Comparison of ENCODE assay signal across 1 cellular context in the genomic region with DNA sequence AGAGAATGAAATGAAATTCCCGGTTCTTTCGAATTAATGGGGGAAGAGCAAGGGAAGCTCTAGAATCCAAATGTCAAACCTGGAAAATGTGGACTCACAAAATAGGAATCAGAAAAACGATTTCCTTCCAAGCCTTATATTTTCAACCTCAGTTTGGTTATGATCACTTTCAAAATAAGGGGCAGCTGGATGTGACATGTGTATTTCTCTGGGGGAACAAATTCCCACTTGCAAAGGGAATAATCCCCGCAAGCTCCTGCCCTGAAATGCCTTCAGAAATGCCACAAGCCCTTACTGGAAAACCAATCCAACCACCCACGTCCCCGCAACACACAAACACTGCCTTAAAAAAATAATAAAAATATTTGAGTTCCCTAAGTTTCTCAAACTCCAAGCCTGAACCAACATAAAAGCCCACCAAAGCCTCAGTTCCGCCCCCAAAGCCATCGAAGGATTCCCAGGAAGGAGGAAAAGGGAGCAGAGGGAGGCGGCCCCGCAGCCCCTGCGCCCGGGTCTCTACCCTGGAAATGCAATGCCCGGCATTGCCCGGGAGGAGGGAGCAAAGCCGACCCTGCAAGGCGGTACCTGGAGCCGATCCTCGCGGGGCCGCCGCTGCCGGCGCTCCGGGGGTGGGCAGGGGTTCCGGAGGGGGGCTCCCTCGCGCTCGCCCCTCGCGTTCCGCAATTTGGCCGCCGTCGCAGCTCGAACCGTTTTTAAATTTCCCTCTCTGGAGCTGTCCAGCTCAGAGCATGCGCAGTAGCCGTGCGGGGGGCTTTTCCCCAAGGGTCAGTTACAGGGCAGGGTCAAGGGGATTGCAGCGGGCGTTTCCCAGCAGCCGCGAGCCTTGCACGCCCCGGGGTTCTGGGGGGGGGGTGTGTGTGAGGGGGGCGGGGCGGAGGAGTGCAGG.
TF ChIP-seq lines count a peak whose summit lies in the region.

A gene with protein sequence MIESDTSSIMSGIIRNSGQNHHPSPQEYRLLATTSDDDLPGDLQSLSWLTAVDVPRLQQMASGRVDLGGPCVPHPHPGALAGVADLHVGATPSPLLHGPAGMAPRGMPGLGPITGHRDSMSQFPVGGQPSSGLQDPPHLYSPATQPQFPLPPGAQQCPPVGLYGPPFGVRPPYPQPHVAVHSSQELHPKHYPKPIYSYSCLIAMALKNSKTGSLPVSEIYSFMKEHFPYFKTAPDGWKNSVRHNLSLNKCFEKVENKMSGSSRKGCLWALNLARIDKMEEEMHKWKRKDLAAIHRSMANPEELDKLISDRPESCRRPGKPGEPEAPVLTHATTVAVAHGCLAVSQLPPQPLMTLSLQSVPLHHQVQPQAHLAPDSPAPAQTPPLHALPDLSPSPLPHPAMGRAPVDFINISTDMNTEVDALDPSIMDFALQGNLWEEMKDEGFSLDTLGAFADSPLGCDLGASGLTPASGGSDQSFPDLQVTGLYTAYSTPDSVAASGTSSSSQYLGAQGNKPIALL (minus strand): TSS at position 751 of the 907 bp plus-strand sequence. CDS start 963 bp downstream, outside the sequence.

TF ChIP-seq in liver, 16 proteins besides CTCF, POLR2A, EP300 and RAD21 (continued from another document):
- TF ChIP-seq GABPA (IDR thresholded peaks at IDR 0.05 in 1 of 2, conservative IDR thresholded peaks at IDR 0.05 in 1 of 2): no peak
- no peak for TF ChIP-seq YY1 (IDR thresholded peaks at IDR 0.05)
- TF ChIP-seq FOXA1 (IDR thresholded peaks at IDR 0.05): no peak
- no peak for TF ChIP-seq JUND (IDR thresholded peaks at IDR 0.05)
- no peak for TF ChIP-seq HNF4A (conservative IDR thresholded peaks at IDR 0.05)
- TF ChIP-seq, protein P1, sequence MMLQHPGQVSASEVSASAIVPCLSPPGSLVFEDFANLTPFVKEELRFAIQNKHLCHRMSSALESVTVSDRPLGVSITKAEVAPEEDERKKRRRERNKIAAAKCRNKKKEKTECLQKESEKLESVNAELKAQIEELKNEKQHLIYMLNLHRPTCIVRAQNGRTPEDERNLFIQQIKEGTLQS (IDR thresholded peaks at IDR 0.05): no peak
